8 cellular contexts compared by ENCODE assay signal in the genomic region with DNA sequence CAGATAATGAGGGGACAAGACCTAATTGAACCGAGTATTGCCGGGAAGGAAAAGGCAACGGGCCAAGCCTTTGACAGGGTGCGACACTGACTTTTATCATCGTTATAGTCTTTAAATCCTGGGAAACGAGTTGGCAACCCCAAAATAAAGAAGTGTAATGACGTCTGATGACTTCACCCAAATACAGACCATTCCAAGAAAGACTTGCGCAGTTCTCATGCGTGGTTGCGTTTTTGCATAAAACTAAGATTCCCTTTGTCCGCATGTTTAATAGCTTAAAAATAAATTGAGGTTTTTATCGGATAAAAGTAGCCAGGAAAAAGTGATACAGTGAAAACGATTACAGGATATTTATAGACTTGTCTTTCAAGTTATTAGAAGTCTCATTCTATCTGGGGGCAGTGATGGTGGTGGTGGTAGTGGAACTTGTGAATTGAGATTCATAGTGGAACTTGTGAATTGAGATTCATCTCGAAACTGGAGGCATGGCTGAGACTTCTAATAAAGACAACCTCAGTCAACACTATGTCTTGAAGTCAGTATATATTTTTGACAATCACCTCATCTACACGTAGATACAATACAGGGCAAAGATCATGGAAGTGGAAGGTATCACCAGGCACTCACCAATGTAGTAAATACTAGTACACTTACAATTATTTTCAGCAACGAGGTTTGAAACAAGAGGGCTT. TPM values are rescaled to one million over a fixed set of nuclear protein-coding genes. Genes with fewer than 3 reads are reported as not detected.
DNase-seq lines count a peak whose midpoint lies in the region; ATAC-seq, FAIRE-seq and TF ChIP-seq lines count a peak whose summit lies in the region.

No MANE protein-coding gene starts in this region.

- peak overlapping the region; percentile 91 for H3K4me3 ChIP-seq in OCI-LY3 (ENCODE audit: low read length)
- H3K4me3 ChIP-seq in mucosa of stomach (ENCODE audit: low read length), result peak overlapping the region; percentile 43
- H3K4me3 ChIP-seq in transverse colon, result peak overlapping the region; percentile 60 to 98 (median 82)

- H3K36me3 Mint-ChIP-seq in Calu3 (ENCODE audit: insufficient read depth, unreplicated experiment), result peaks cover 54% of the 10 kb centered on the region

- peak overlapping the region; percentile 73 for H3K4me2 ChIP-seq in OCI-LY3 (ENCODE audit: low read length)

- peak overlapping the region; percentile 92 for H3K4me3 Mint-ChIP-seq in Calu3 (ENCODE audit: low read depth, unreplicated experiment)

- peak overlapping the region; percentile 91 for H3K27ac ChIP-seq in OCI-LY3 (ENCODE audit: low read length)
- peak overlapping the region; percentile 92 for H3K27ac ChIP-seq in caudate nucleus (ENCODE audit: low read depth, low read length)
- H3K27ac ChIP-seq in transverse colon, result peak overlapping the region; percentile 96 to 99 (median 98)

- no peak for TF ChIP-seq EP300 in transverse colon (IDR thresholded peaks at IDR 0.05; ENCODE audit: low read depth)

- peak; percentile 39 for ATAC-seq in GM21619 (IDR thresholded peaks at IDR 0.05; ENCODE audit: unreplicated experiment)

- CTCF ChIA-PET in Calu3 (lab: Charles Lee), result interaction anchor here (0.8 to 2.3 kb wide), 5 partner anchors 72 to 326 kb away, joined by 4 to 13 read pairs (median 6); no protein-coding TSS in a partner anchor

- H2AFZ ChIP-seq in OCI-LY3 (ENCODE audit: low read depth, low read length), result peak overlapping the region; percentile 48; the same call in 1 of the 2 replicates

- in situ Hi-C loops in transverse colon (cut with MboI; ENCODE audit: low pct_ligation_motif_present in 1 of 4, low pct_unique_long_range_greater_than_20kb in 1 of 4, low sequenced_read_pairs in 3 of 4), result no loop called here

- H3K9me3 ChIP-seq in OCI-LY3 (ENCODE audit: insufficient read depth, low read length) (no peaks in the 10 kb centered on the region), mucosa of stomach (ENCODE audit: control insufficient read depth, low read length) (no peaks in the 10 kb centered on the region), transverse colon (no peaks in the 10 kb centered on the region)

- 15 to 16% methylated on average over 16 of the region's 16 CpGs for WGBS in transverse colon (ENCODE audit: low coverage in 1 of 2), 2 donors

- no peaks in the 10 kb centered on the region for H3K27me3 Mint-ChIP-seq in Calu3 (ENCODE audit: unreplicated experiment)

- H3K9ac ChIP-seq in OCI-LY3 (ENCODE audit: low read length), result peak overlapping the region; percentile 97
- peak overlapping the region; percentile 95 for H3K9ac ChIP-seq in mucosa of stomach (ENCODE audit: low read length)

- H3K27ac Mint-ChIP-seq in Calu3 (ENCODE audit: unreplicated experiment), result peak overlapping the region; percentile 92

- H4K20me1 ChIP-seq in OCI-LY3 (ENCODE audit: insufficient read depth, low read length), result peaks cover 31% of the 10 kb centered on the region

- H3K4me1 Mint-ChIP-seq in Calu3 (ENCODE audit: low read depth, unreplicated experiment), result peaks cover 19% of the 10 kb centered on the region

- intact Hi-C loops in Calu3 (cut with micrococcal nuclease; ENCODE audit: unreplicated experiment) (loop anchor here (1.0 to 10.0 kb wide), 3 partner anchors 71 to 489 kb away; no protein-coding TSS in a partner anchor), transverse colon (cut with DNase I; ENCODE audit: low total_unique reads) (no loop called here)

- DNase-seq in Calu3 (no peak), caudate nucleus (lab: John Stamatoyannopoulos, UW) (peak in 1 of 61 donors; percentile 22), transverse colon (no peak), KG1 (lab: John Stamatoyannopoulos, UW) (no peak), D721Med (ENCODE audit: insufficient read length, low spot score) (no peak)

- no peak for TF ChIP-seq POLR2A in transverse colon (IDR thresholded peaks at IDR 0.05)

- H3K79me2 ChIP-seq in OCI-LY3 (ENCODE audit: low read length), result peaks cover 34% of the 10 kb centered on the region

- no peak for TF ChIP-seq CTCF in Calu3 (IDR thresholded peaks at IDR 0.05; ENCODE audit: unreplicated experiment)
- no peak for TF ChIP-seq CTCF in OCI-LY3 (IDR thresholded peaks at IDR 0.05; ENCODE audit: low read depth, low read length)
- TF ChIP-seq CTCF in transverse colon (IDR thresholded peaks at IDR 0.05), result no peak
- no peak for TF ChIP-seq CTCF in D721Med (IDR thresholded peaks at IDR 0.05; ENCODE audit: insufficient read depth, missing control alignments)

- H3K27me3 ChIP-seq in OCI-LY3 (ENCODE audit: low read depth, low read length) (no peaks in the 10 kb centered on the region), mucosa of stomach (ENCODE audit: control insufficient read depth, insufficient read depth, low read length) (no peaks in the 10 kb centered on the region), transverse colon (no peaks in the 10 kb centered on the region)

- H3K9me3 Mint-ChIP-seq in Calu3 (ENCODE audit: low read depth, unreplicated experiment), result no peaks in the 10 kb centered on the region

- H3K4me1 ChIP-seq in OCI-LY3 (ENCODE audit: low read length) (peaks cover 46% of the 10 kb centered on the region), mucosa of stomach (ENCODE audit: control insufficient read depth, insufficient read depth, low read length) (peaks cover 30% of the 10 kb centered on the region), transverse colon (peaks cover under 1 to 67% (median 35%) of the 10 kb centered on the region in 4 donors)

- no peak for FAIRE-seq in D721Med (lab: Jason Lieb, UNC)

- TSS peak; percentile 93 for BruUV-seq in Calu3 (replicated peaks; lab: Mats Ljungman, UMichigan)

- peaks cover 10% of the 10 kb centered on the region for H3K36me3 ChIP-seq in OCI-LY3 (replicated peaks; ENCODE audit: low read depth, low read length)
- H3K36me3 ChIP-seq in mucosa of stomach (ENCODE audit: control insufficient read depth, insufficient read depth, low read length), result no peaks in the 10 kb centered on the region
- H3K36me3 ChIP-seq in transverse colon, result no peaks in the 10 kb centered on the region

RNA-seq across cellular contexts. Expression of gene NAMPT, which starts 1.2 kb away (rescaled TPM):
- total RNA-seq in Calu3 (2022) (343 and 364 TPM in 2 replicates), transverse colon (100 to 1,000 TPM in 2 of 4 donors, 10 to 100 TPM in 2; 31.4 to 132 (median 105) TPM)
